ENCODE assay signal across 21 cellular contexts in the genomic region with DNA sequence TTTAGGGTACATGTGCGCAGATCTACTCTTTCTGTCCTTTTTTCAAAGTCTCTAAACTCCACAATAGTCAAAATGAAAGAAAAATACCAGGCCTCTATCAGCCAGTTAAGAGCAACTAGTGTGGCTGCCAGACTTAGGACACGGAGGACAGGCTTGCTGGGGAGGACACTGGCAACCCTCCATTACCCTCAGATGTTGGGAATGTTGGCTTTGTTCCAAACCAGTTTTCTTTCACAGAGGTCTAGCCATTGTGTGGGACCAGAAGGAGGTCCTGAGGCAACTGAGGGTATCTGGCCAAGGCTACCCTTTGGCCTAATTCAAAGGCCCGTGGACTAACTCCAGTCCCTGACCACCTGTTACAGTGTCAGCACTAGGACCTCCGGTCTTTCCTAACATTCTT.
"Had no signal": no experiment of that assay in that cellular context is flagged by ENCODE, and none has a peak within 500 bp of the region (broad histone marks: within the 10 kb centered on the region; RNA-seq: fewer than 3 reads in every experiment).

No MANE protein-coding gene starts in this region.

- H2AFZ ChIP-seq: hepatocyte had no signal

- ATAC-seq: left lung, natural killer cell had no signal

- H3K4me2 ChIP-seq: hepatocyte had no signal

- H3K4me1 Mint-ChIP-seq: activated T-helper 17 cell treated with anti-CD3 and anti-CD28 coated beads, Interleukin-2, amount 50 U/mL, for 72 hours; immature natural killer cell; mesothelial cell of epicardium; natural killer cell; WTC11 had no signal

- H3K27me3 ChIP-seq: adrenal gland, colonic mucosa, hepatocyte, left lung had no signal

- H3K4me3 ChIP-seq: adrenal gland, colonic mucosa, esophagus squamous epithelium, hepatocyte, left lung, thoracic aorta had no signal

- H3K4me1 ChIP-seq: adrenal gland, colonic mucosa, esophagus squamous epithelium, left lung had no signal

- H3K9me3 Mint-ChIP-seq: activated T-helper 17 cell treated with anti-CD3 and anti-CD28 coated beads, Interleukin-2, amount 50 U/mL, for 72 hours; natural killer cell had no signal

- H3K9me3 ChIP-seq: colonic mucosa, thoracic aorta had no signal

- DNase-seq: activated T-cell treated with anti-CD3 and anti-CD28 coated beads, Interleukin-2, amount 50 U/mL, for 1 hour; adrenal gland; colonic mucosa; esophagus squamous epithelium; immature natural killer cell; left lung; mammary epithelial cell; natural killer cell; retina; stimulated activated CD4-positive, alpha-beta T cell treated with anti-CD3 and anti-CD28 coated beads, Interleukin-4, amount 100 ng/mL, for 24 hours; stimulated activated naive CD4-positive, alpha-beta T cell treated with Interleukin-2 at 50 U/mL for 16 hours; T1000 had no signal

- H3K27me3 Mint-ChIP-seq: activated T-helper 17 cell treated with anti-CD3 and anti-CD28 coated beads, Interleukin-2, amount 50 U/mL, for 72 hours had no signal

- H3K36me3 Mint-ChIP-seq: activated naive CD4-positive, alpha-beta T cell treated with anti-CD3 and anti-CD28 coated beads, Interleukin-2, amount 50 U/mL, for 72 hours; immature natural killer cell; natural killer cell; type B pancreatic cell had no signal

- H3K79me2 ChIP-seq: hepatocyte had no signal

- H3K36me3 ChIP-seq: adrenal gland, colonic mucosa, esophagus squamous epithelium, left lung, thoracic aorta had no signal

- H3K27ac ChIP-seq: adrenal gland, colonic mucosa, esophagus squamous epithelium, hepatocyte, left lung, thoracic aorta had no signal

- H3K4me3 Mint-ChIP-seq: activated T-helper 17 cell treated with anti-CD3 and anti-CD28 coated beads, Interleukin-2, amount 50 U/mL, for 72 hours; endodermal cell; immature natural killer cell; mesothelial cell of epicardium; natural killer cell; T-helper 1 cell treated with Interleukin-12 subunit alpha and Interleukin-12 subunit beta and Interleukin-4 antibody, amounts not matched to agents 30 μg/mL and 1 μg/mL, for 36 hours; type B pancreatic cell; WTC11 had no signal

- H3K27ac Mint-ChIP-seq: activated T-helper 17 cell treated with anti-CD3 and anti-CD28 coated beads, Interleukin-2, amount 50 U/mL, for 72 hours; endodermal cell; immature natural killer cell; mesothelial cell of epicardium; natural killer cell; T-helper 1 cell treated with Interleukin-12 subunit alpha and Interleukin-12 subunit beta and Interleukin-4 antibody, amounts not matched to agents 30 μg/mL and 1 μg/mL, for 36 hours; type B pancreatic cell; WTC11 had no signal
